In the genomic region with DNA sequence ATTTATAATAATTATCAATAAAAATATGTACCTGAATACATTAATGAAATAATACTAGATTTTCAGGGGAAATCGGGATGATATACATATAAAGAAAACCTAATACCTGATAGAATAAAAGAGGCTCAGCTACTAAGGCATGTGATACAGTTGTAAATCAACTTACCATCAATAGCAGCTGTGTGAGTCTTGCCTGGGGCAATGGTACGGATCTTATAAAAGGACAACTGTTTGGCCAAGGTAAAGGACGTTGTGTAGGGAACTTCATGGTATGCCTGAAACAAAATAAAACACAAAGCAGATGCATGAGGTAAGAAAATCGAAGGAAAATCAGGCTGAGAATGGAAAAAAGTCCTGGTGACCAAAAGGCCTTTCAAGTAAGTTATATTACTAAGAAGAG, we compare ENCODE assay signal across 27 cellular contexts. TPM values are rescaled to one million over a fixed set of nuclear protein-coding genes. Genes with fewer than 3 reads are reported as not detected.
"Had no signal": no experiment of that assay in that cellular context is flagged by ENCODE, and none has a peak within 500 bp of the region (broad histone marks: within the 10 kb centered on the region; RNA-seq: fewer than 3 reads in every experiment).

No MANE protein-coding gene starts in this region.

- H3K27me3 ChIP-seq: ascending aorta, body of pancreas had no signal

- H3K27ac Mint-ChIP-seq: activated CD4-positive, alpha-beta memory T cell treated with anti-CD3 and anti-CD28 coated beads for 36 hours; activated CD4-positive, alpha-beta T cell treated with anti-CD3 and anti-CD28 coated beads, Interleukin-2, amount 10 ng/mL, durations not matched to agents 7 days and 5 days; activated naive CD4-positive, alpha-beta T cell treated with anti-CD3 and anti-CD28 coated beads, Interleukin-2, amount 10 ng/mL, durations not matched to agents 7 days and 5 days; activated naive CD8-positive, alpha-beta T cell treated with anti-CD3 and anti-CD28 coated beads, Interleukin-2, amount 10 ng/mL, durations not matched to agents 7 days and 5 days; activated T-helper 2 cell treated with anti-CD3 and anti-CD28 coated beads, Interferon-gamma antibody, Interleukin-2, Interleukin-4, amounts not matched to agents 10 μg/mL and 5 μg/mL and 100 μg/mL, durations not matched to agents 14 hours and 24 hours and 36 hours; T-cell had no signal

- FAIRE-seq: bronchial epithelial cell, TTC549 had no signal

- DNase-seq: activated CD4-positive, alpha-beta memory T cell treated with anti-CD3 and anti-CD28 coated beads for 36 hours; activated CD4-positive, alpha-beta T cell treated with anti-CD3 and anti-CD28 coated beads, Interleukin-2, amount 10 ng/mL, durations not matched to agents 7 days and 5 days; activated CD4-positive, CD25-positive, alpha-beta regulatory T cell; activated CD8-positive, alpha-beta memory T cell treated with anti-CD3 and anti-CD28 coated beads for 24 hours; activated gamma-delta T cell treated with Interleukin-2 at 50 U/mL for 16 hours; activated naive CD4-positive, alpha-beta T cell treated with anti-CD3 and anti-CD28 coated beads, Interleukin-2, amount 10 ng/mL, durations not matched to agents 7 days and 5 days; activated naive CD8-positive, alpha-beta T cell treated with anti-CD3 and anti-CD28 coated beads, Interleukin-2, amount 10 ng/mL, durations not matched to agents 7 days and 5 days; activated T-cell treated with anti-CD3 and anti-CD28 coated beads, Interleukin-2, amount 50 U/mL, for 4 hours; amniotic stem cell; body of pancreas; NCI-H1105 treated with DMSO at 0.1 percent for 48 hours; NCI-H1694; NCI-H2029; NCI-H2107; NCI-H2171 treated with DMSO at 0.1 percent for 48 hours; NCI-H226; PC-3; SHP77 treated with DMSO at 0.1 percent for 48 hours; T-cell; T-helper 2 cell; T1000 had no signal

- H3K27ac ChIP-seq: ascending aorta, body of pancreas, SK-N-MC had no signal

- H3K4me1 Mint-ChIP-seq: activated CD4-positive, alpha-beta T cell treated with anti-CD3 and anti-CD28 coated beads, Interleukin-2, amount 10 ng/mL, durations not matched to agents 7 days and 5 days; activated naive CD4-positive, alpha-beta T cell treated with anti-CD3 and anti-CD28 coated beads, Interleukin-2, amount 10 ng/mL, durations not matched to agents 7 days and 5 days had no signal

- ATAC-seq: activated T-cell treated with anti-CD3 and anti-CD28 coated beads, Interleukin-2, amount 50 U/mL, for 4 hours; body of pancreas; PC-3; T-cell had no signal

- H3K4me3 ChIP-seq: ascending aorta, body of pancreas, SK-N-MC had no signal

- H3K9me3 ChIP-seq: ascending aorta, body of pancreas had no signal

- H3K27me3 Mint-ChIP-seq: activated CD4-positive, alpha-beta memory T cell treated with anti-CD3 and anti-CD28 coated beads for 36 hours; activated CD4-positive, alpha-beta T cell treated with anti-CD3 and anti-CD28 coated beads, Interleukin-2, amount 10 ng/mL, durations not matched to agents 7 days and 5 days; activated naive CD4-positive, alpha-beta T cell treated with anti-CD3 and anti-CD28 coated beads, Interleukin-2, amount 10 ng/mL, durations not matched to agents 7 days and 5 days; activated naive CD8-positive, alpha-beta T cell treated with anti-CD3 and anti-CD28 coated beads, Interleukin-2, amount 10 ng/mL, durations not matched to agents 7 days and 5 days; central memory CD8-positive, alpha-beta T cell; T-cell had no signal

- H3K4me3 Mint-ChIP-seq: activated CD4-positive, alpha-beta memory T cell treated with anti-CD3 and anti-CD28 coated beads for 36 hours; activated CD4-positive, alpha-beta T cell treated with anti-CD3 and anti-CD28 coated beads, Interleukin-2, amount 10 ng/mL, durations not matched to agents 7 days and 5 days; activated naive CD4-positive, alpha-beta T cell treated with anti-CD3 and anti-CD28 coated beads, Interleukin-2, amount 10 ng/mL, durations not matched to agents 7 days and 5 days; activated naive CD8-positive, alpha-beta T cell treated with anti-CD3 and anti-CD28 coated beads, Interleukin-2, amount 10 ng/mL, durations not matched to agents 7 days and 5 days; activated T-cell treated with anti-CD3 and anti-CD28 coated beads, Interleukin-2, amount 50 U/mL, for 4 hours; central memory CD8-positive, alpha-beta T cell; T-cell had no signal

- H3K9me3 Mint-ChIP-seq: activated CD4-positive, alpha-beta memory T cell treated with anti-CD3 and anti-CD28 coated beads for 36 hours; activated CD4-positive, alpha-beta T cell treated with anti-CD3 and anti-CD28 coated beads, Interleukin-2, amount 10 ng/mL, durations not matched to agents 7 days and 5 days; activated naive CD4-positive, alpha-beta T cell treated with anti-CD3 and anti-CD28 coated beads, Interleukin-2, amount 10 ng/mL, durations not matched to agents 7 days and 5 days; activated naive CD8-positive, alpha-beta T cell treated with anti-CD3 and anti-CD28 coated beads, Interleukin-2, amount 10 ng/mL, durations not matched to agents 7 days and 5 days; activated T-cell treated with anti-CD3 and anti-CD28 coated beads, Interleukin-2, amount 50 U/mL, for 4 hours; activated T-helper 2 cell treated with anti-CD3 and anti-CD28 coated beads, Interferon-gamma antibody, Interleukin-2, Interleukin-4, amounts not matched to agents 10 μg/mL and 5 μg/mL and 100 μg/mL, durations not matched to agents 14 hours and 24 hours and 36 hours; central memory CD8-positive, alpha-beta T cell; T-cell had no signal

- H3K4me1 ChIP-seq: ascending aorta, body of pancreas had no signal

RNA-seq across cellular contexts. Expression of a gene that starts 32.0 kb away (rescaled TPM):
- total RNA-seq: ascending aorta had no signal

RNA-seq across cellular contexts. Expression of a gene that starts 37.7 kb away (rescaled TPM):
- total RNA-seq: ascending aorta had no signal
